ENCODE assay signal across 10 cellular contexts in the genomic region with DNA sequence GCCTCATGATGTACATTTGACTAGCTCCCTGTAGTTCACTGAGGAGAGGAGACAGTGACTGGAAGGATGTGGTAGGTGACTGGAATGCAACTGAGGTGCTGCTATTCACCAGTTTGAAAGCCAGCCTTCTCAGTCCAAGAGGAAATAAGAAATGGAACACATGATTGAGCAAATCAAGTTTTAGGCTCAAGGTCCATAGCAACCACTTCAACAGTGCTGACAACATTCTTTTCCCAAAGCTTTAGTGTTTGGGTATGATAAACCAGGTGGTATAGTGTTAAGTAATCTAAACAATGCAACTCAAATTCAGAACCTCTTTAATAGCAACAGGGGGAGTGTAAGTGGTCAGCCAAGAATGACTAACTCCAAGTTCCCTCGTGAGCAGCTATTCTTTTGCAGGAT. TPM values are rescaled to one million over a fixed set of nuclear protein-coding genes. Genes with fewer than 3 reads are reported as not detected.
DNase-seq lines count a peak whose midpoint lies in the region; ATAC-seq and TF ChIP-seq lines count a peak whose summit lies in the region.
"Had no signal": no experiment of that assay in that cellular context is flagged by ENCODE, and none has a peak within 500 bp of the region (broad histone marks: within the 10 kb centered on the region; RNA-seq: fewer than 3 reads in every experiment).

No MANE protein-coding gene starts in this region.

- no peaks in the 10 kb centered on the region for H3K36me3 ChIP-seq in mucosa of descending colon (ENCODE audit: low read depth)
- H3K36me3 ChIP-seq in BE2C = no peaks in the 10 kb centered on the region

- peaks cover 8% of the 10 kb centered on the region for H3K4me1 ChIP-seq in mucosa of descending colon (ENCODE audit: low read depth)
- H3K4me1 ChIP-seq in BE2C = no peaks in the 10 kb centered on the region

- H3K4me3 ChIP-seq in mucosa of descending colon = no peak overlapping the region
- no peak overlapping the region for H3K4me3 ChIP-seq in BE2C (ENCODE audit: low read depth, low read length)

- intact Hi-C loops in mucosa of descending colon (cut with DNase I, micrococcal nuclease) = no loop called here

- peak; percentile 45 for DNase-seq in Ammon's horn (ENCODE audit: low spot score)
- DNase-seq in OCI-M1 (lab: John Stamatoyannopoulos, UW) = peak; percentile 41
- DNase-seq in fibroblast of gingiva (ENCODE audit: low read depth) = peak; percentile 47
- no peak for DNase-seq in mucosa of descending colon
- DNase-seq in BE2C = no peak
- DNase-seq in HT-29 (ENCODE audit: low spot score) = no peak
- DNase-seq in DMS53 treated with DMSO at 0.1 percent for 48 hours (lab: John Stamatoyannopoulos, UW; ENCODE audit: unreplicated experiment) = no peak
- DNase-seq: naive B cell, NCI-H524 had no signal

- no peaks in the 10 kb centered on the region for H3K27me3 ChIP-seq in BE2C

- TF ChIP-seq CTCF in mucosa of descending colon (IDR thresholded peaks at IDR 0.05) (no peak), BE2C (IDR thresholded peaks at IDR 0.05; ENCODE audit: low read depth, low read length) (no peak)

- ATAC-seq in mucosa of descending colon = peak; percentile 87
- no peak for ATAC-seq in HG02885 (IDR thresholded peaks at IDR 0.05; ENCODE audit: poor library complexity, unreplicated experiment)

- H3K9me3 ChIP-seq in mucosa of descending colon (no peaks in the 10 kb centered on the region), BE2C (no peaks in the 10 kb centered on the region)

RNA-seq across cellular contexts. Expression of a gene that starts 9.2 kb away (rescaled TPM):
- total RNA-seq in mucosa of descending colon = 10 to 100 TPM; 24.5 to 84.5 (median 32.8) TPM
- polyA plus RNA-seq in BE2C (2012; ENCODE audit: insufficient read depth, insufficient read length, low read depth) = 3.5 TPM
- 6.0 and 7.0 TPM in 2 replicates for total RNA-seq in HT-29 (2014; rRNA removed; shearing (Covaris generic))

RNA-seq across cellular contexts. Expression of a gene that starts 32.3 kb away (rescaled TPM):
- 10 to 100 TPM; 48.0 to 73.3 (median 52.7) TPM for total RNA-seq in mucosa of descending colon
- 0.36 TPM for polyA plus RNA-seq in BE2C (2012; ENCODE audit: insufficient read depth, insufficient read length, low read depth)
- total RNA-seq in HT-29 (2014; rRNA removed; shearing (Covaris generic)) = 8.9 and 11.2 TPM in 2 replicates

RNA-seq across cellular contexts. Expression of a gene that starts 58.3 kb away (rescaled TPM):
- total RNA-seq in mucosa of descending colon = 1 to 10 TPM in 1 of 3 donors, under 1 TPM in 1, not detected in 1; 0.23 to 4.0 TPM
- polyA plus RNA-seq in BE2C (2012; ENCODE audit: insufficient read depth, insufficient read length, low read depth) = not detected
- total RNA-seq in HT-29 (2014; rRNA removed; shearing (Covaris generic)) = not detected in 2 replicates

Comparison
In these comparisons a context has a peak if more than half of its experiments do, and no peak if none do; other contexts are left out.
1. DNase-seq: peak in Ammon's horn (single experiment), OCI-M1 (single experiment) and fibroblast of gingiva (single experiment); none in mucosa of descending colon (0 of 3), BE2C (single experiment), HT-29 (single experiment) and DMS53 treated with DMSO at 0.1 percent for 48 hours (single experiment).